ENCODE assay signal across 18 cellular contexts in genomic region chr12:19988457-19988856, GRCh38.
DNase-seq lines count a peak whose midpoint lies in the region; ATAC-seq and TF ChIP-seq lines count a peak whose summit lies in the region.
"Had no signal": no experiment of that assay in that cellular context is flagged by ENCODE, and none has a peak within 500 bp of the region (broad histone marks: within the 10 kb centered on the region; RNA-seq: fewer than 3 reads in every experiment).

No MANE protein-coding gene starts in this region.

- DNase-seq in NCI-H1694 treated with DMSO at 0.1 percent for 48 hours (lab: John Stamatoyannopoulos, UW): peak; percentile 13
- DNase-seq in fibroblast of peridontal ligament (ENCODE audit: extremely low read depth): peak; percentile 72
- DNase-seq in ovary: peak in 4 of 5 donors; percentile 17 to 46 (median 28)
- no peak for DNase-seq in GDM1 (lab: John Stamatoyannopoulos, UW)
- no peak for DNase-seq in upper lobe of left lung
- DNase-seq in DMS53 (lab: John Stamatoyannopoulos, UW): no peak
- no peak for DNase-seq in activated CD8-positive, alpha-beta memory T cell treated with anti-CD3 and anti-CD28 coated beads, Interleukin-2, amount 50 U/mL, for 4 hours
- DNase-seq: activated CD4-positive, CD25-positive, alpha-beta regulatory T cell treated with anti-CD3 and anti-CD28 coated beads, Interleukin-2, amount 50 U/mL, for 72 hours; activated naive CD8-positive, alpha-beta T cell treated with anti-CD3 and anti-CD28 coated beads, Interleukin-2, amount 10 ng/mL, durations not matched to agents 7 days and 5 days; dermis blood vessel endothelial cell; EL; esophagus squamous epithelium; mammary epithelial cell; pancreas; Peyer's patch; T-cell had no signal

- TF ChIP-seq EP300 in ovary (IDR thresholded peaks at IDR 0.05) (no peak), upper lobe of left lung (IDR thresholded peaks at IDR 0.05) (no peak)

- H3K27me3 ChIP-seq in ovary (no peaks in the 10 kb centered on the region), upper lobe of left lung (no peaks in the 10 kb centered on the region)
- H3K27me3 ChIP-seq: BLaER1, esophagus squamous epithelium, Peyer's patch had no signal

- no peak for TF ChIP-seq POLR2A in ovary (IDR thresholded peaks at IDR 0.05)
- no peak for TF ChIP-seq POLR2A in upper lobe of left lung (IDR thresholded peaks at IDR 0.05)

- 7 to 9% (median 8%) methylated on average over 3 of the region's 3 CpGs for WGBS in ovary, 3 donors
- 43 to 51% methylated on average over 3 of the region's 3 CpGs for WGBS in upper lobe of left lung, 2 donors

- intact Hi-C loops in ovary (cut with DNase I): no loop called here

- no peak for ATAC-seq in upper lobe of left lung (ENCODE audit: low FRiP score in 2 of 2)
- ATAC-seq: T-cell had no signal

- H3K4me3 ChIP-seq in ovary (no peak overlapping the region), upper lobe of left lung (no peak overlapping the region)
- H3K4me3 ChIP-seq: BLaER1, esophagus squamous epithelium, pancreas, Peyer's patch had no signal

- peak overlapping the region; percentile 84 for H3K27ac ChIP-seq in C4-2B
- H3K27ac ChIP-seq in ovary: no peak overlapping the region
- no peak overlapping the region for H3K27ac ChIP-seq in upper lobe of left lung
- H3K27ac ChIP-seq: BLaER1, esophagus squamous epithelium, Peyer's patch had no signal

- peaks cover 4% of the 10 kb centered on the region for H3K4me1 ChIP-seq in ovary (ENCODE audit: insufficient read depth)
- H3K4me1 ChIP-seq in upper lobe of left lung: peaks cover 0 to 6% (median 3%) of the 10 kb centered on the region in 4 donors
- H3K4me1 ChIP-seq: BLaER1 had no signal

- H3K36me3 ChIP-seq in ovary (no peaks in the 10 kb centered on the region), upper lobe of left lung (no peaks in the 10 kb centered on the region)
- H3K36me3 ChIP-seq: BLaER1, esophagus squamous epithelium, pancreas, Peyer's patch had no signal

- H3K9me3 ChIP-seq in ovary (no peaks in the 10 kb centered on the region), upper lobe of left lung (no peaks in the 10 kb centered on the region)
- H3K9me3 ChIP-seq: BLaER1, esophagus squamous epithelium, pancreas, Peyer's patch had no signal

- no peak for TF ChIP-seq CTCF in C4-2B (conservative IDR thresholded peaks at IDR 0.05)
- no peak for TF ChIP-seq CTCF in ovary (IDR thresholded peaks at IDR 0.05)
- no peak for TF ChIP-seq CTCF in upper lobe of left lung (IDR thresholded peaks at IDR 0.05)

Comparison
In these comparisons a context has a peak if more than half of its experiments do, and no peak if none do; other contexts are left out.
1. DNase-seq: peak in NCI-H1694 treated with DMSO at 0.1 percent for 48 hours (single experiment), fibroblast of peridontal ligament (single experiment) and ovary (4 of 5); none in GDM1 (single experiment), upper lobe of left lung (0 of 2), DMS53 (single experiment) and activated CD8-positive, alpha-beta memory T cell treated with anti-CD3 and anti-CD28 coated beads, Interleukin-2, amount 50 U/mL, for 4 hours (single experiment).